Comparison of ENCODE assay signal across 15 cellular contexts in the genomic region with DNA sequence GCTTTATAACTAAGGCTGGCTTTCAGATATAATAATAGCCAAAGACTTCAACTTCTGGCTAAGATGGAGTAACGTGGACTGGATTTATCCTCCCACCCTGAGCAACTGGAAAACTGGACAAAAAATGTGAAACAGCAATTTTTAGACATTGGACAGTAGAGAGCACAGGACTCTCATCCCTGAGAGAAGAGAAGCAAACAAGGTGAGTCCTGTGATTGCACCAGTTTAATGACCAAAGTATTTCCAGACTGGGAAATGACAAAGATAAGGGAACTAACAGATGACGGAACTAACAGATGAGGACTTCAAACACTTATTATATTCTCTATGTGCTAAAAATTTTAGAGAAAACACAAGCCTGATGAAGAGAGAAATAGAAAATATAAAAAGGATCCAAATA.
"Had no signal": no experiment of that assay in that cellular context is flagged by ENCODE, and none has a peak within 500 bp of the region (broad histone marks: within the 10 kb centered on the region; RNA-seq: fewer than 3 reads in every experiment).

No MANE protein-coding gene starts in this region.

- ATAC-seq: K562, Panc1 had no signal

- H3K9me3 ChIP-seq: SK-N-SH had no signal

- H3K27ac ChIP-seq: KMS-11, RWPE1 had no signal

- DNase-seq: Kasumi-1, MM.1S, NCI-H1436, NCI-H187, NCI-H2081 treated with DMSO at 0.1 percent for 48 hours, NCI-H2171 treated with DMSO at 0.1 percent for 48 hours, NCI-H446 treated with DMSO at 0.1 percent for 48 hours, NCI-H524 treated with DMSO at 0.1 percent for 48 hours, PC-3, SK-N-SH, SW 1271 had no signal

- H3K4me3 ChIP-seq: K562 had no signal

- H3K9ac ChIP-seq: KMS-11, SK-N-SH had no signal

- H3K4me2 ChIP-seq: KMS-11, SK-N-SH had no signal

- FAIRE-seq: K562 had no signal
